In genomic region chr3:55090746-55091145, GRCh38 we compare ENCODE assay signal across 23 cellular contexts.
"Had no signal": no experiment of that assay in that cellular context is flagged by ENCODE, and none has a peak within 500 bp of the region (broad histone marks: within the 10 kb centered on the region; RNA-seq: fewer than 3 reads in every experiment).

No MANE protein-coding gene starts in this region.

- ATAC-seq: natural killer cell; psoas muscle; right cardiac atrium; right lobe of liver; stimulated activated naive B cell treated with anti-CD40 and anti-IgM and Interleukin-4, amounts not matched to agents 10 μg/mL and 1 μg/mL and 100 μg/mL, for 72 hours; upper lobe of right lung had no signal

- H3K27me3 ChIP-seq: neural progenitor cell, ovary, right lobe of liver, sigmoid colon, stomach, thyroid gland, tibial nerve, upper lobe of right lung, uterus had no signal

- H3K4me1 ChIP-seq: neural progenitor cell, parathyroid adenoma, psoas muscle, right lobe of liver, stomach, thyroid gland, tibial nerve, uterus had no signal

- H3K36me3 ChIP-seq: neural progenitor cell, ovary, right lobe of liver, sigmoid colon, stomach, thoracic aorta, thyroid gland, tibial nerve, upper lobe of right lung, uterus had no signal

- H3K4me3 ChIP-seq: neural progenitor cell, ovary, psoas muscle, right lobe of liver, sigmoid colon, stomach, thoracic aorta, thyroid gland, tibial nerve, upper lobe of right lung, uterus had no signal

- H3K27ac ChIP-seq: neural progenitor cell, ovary, parathyroid adenoma, psoas muscle, right lobe of liver, sigmoid colon, stomach, thoracic aorta, thyroid gland, tibial nerve, upper lobe of right lung, uterus had no signal

- H3K79me2 ChIP-seq: parathyroid adenoma had no signal

- H3K9ac ChIP-seq: neural progenitor cell, parathyroid adenoma had no signal

- H2AFZ ChIP-seq: neural progenitor cell, parathyroid adenoma had no signal

- H3K9me3 ChIP-seq: ovary, psoas muscle, right lobe of liver, sigmoid colon, stomach, thoracic aorta, thyroid gland, tibial nerve, upper lobe of right lung, uterus had no signal

- FAIRE-seq: small intestine had no signal

- DNase-seq: natural killer cell; occipital lobe; ovary; posterior cingulate gyrus; psoas muscle; right cardiac atrium; right lobe of liver; sigmoid colon; small intestine; stimulated activated CD4-positive, alpha-beta T cell treated with anti-CD3 and anti-CD28 coated beads, Interleukin-15, amount 100 ng/mL, for 24 hours; stimulated activated CD4-positive, alpha-beta T cell treated with anti-CD3 and anti-CD28 coated beads, Interleukin-2, amount 100 ng/mL, for 24 hours; stimulated activated CD4-positive, alpha-beta T cell treated with anti-CD3 and anti-CD28 coated beads, Interleukin-2, amount 100 ng/mL, for 48 hours; stimulated activated CD4-positive, alpha-beta T cell treated with anti-CD3 and anti-CD28 coated beads, Interleukin-4, amount 100 ng/mL, for 24 hours; stimulated activated naive B cell treated with anti-CD40 and anti-IgM and Interleukin-4, amounts not matched to agents 10 μg/mL and 1 μg/mL and 100 μg/mL, for 72 hours; stimulated activated naive CD4-positive, alpha-beta T cell treated with Interleukin-2 at 50 U/mL for 16 hours; stomach; thyroid gland; upper lobe of right lung; uterus had no signal

- H3K4me2 ChIP-seq: neural progenitor cell had no signal
